ENCODE assay signal across 15 cellular contexts in genomic region chr1:151825811-151826660, GRCh38. TPM values are rescaled to one million over a fixed set of nuclear protein-coding genes. Genes with fewer than 3 reads are reported as not detected.
DNase-seq lines count a peak whose midpoint lies in the region; ATAC-seq and TF ChIP-seq lines count a peak whose summit lies in the region.
"Had no signal": no experiment of that assay in that cellular context is flagged by ENCODE, and none has a peak within 500 bp of the region (broad histone marks: within the 10 kb centered on the region; RNA-seq: fewer than 3 reads in every experiment).

No MANE protein-coding gene starts in this region.

- H3K4me3 Mint-ChIP-seq in T-helper 1 cell treated with Interleukin-12 subunit alpha and Interleukin-12 subunit beta and Interleukin-4 antibody, amounts not matched to agents 30 μg/mL and 1 μg/mL, for 36 hours: no peak overlapping the region
- H3K4me3 Mint-ChIP-seq in stimulated activated effector memory CD8-positive, alpha-beta T cell treated with anti-CD3 and anti-CD28 coated beads, Interleukin-12 subunit alpha, Interleukin-12 subunit beta, amount 100 ng/mL, for 72 hours: peak overlapping the region; percentile 75

- H3K4me1 ChIP-seq in colonic mucosa (peaks cover 4% of the 10 kb centered on the region), SJCRH30 (no peaks in the 10 kb centered on the region), HAP-1 (no peaks in the 10 kb centered on the region)

- no peaks in the 10 kb centered on the region for H3K27me3 Mint-ChIP-seq in T-helper 1 cell treated with Interleukin-12 subunit alpha and Interleukin-12 subunit beta and Interleukin-4 antibody, amounts not matched to agents 30 μg/mL and 1 μg/mL, for 36 hours (ENCODE audit: low read depth)

- no peak for TF ChIP-seq CTCF in colonic mucosa (IDR thresholded peaks at IDR 0.05)

- H3K36me3 ChIP-seq in colonic mucosa (no peaks in the 10 kb centered on the region), SJCRH30 (no peaks in the 10 kb centered on the region), HAP-1 (replicated peaks) (no peaks in the 10 kb centered on the region)

- DNase-seq in T-helper 1 cell: no peak
- DNase-seq in activated CD4-positive, alpha-beta T cell treated with anti-CD3 and anti-CD28 coated beads for 48 hours: peak; percentile 52
- peak; percentile 36 for DNase-seq in colonic mucosa
- DNase-seq in stimulated activated effector memory CD8-positive, alpha-beta T cell treated with anti-CD3 and anti-CD28 coated beads, Interleukin-12 subunit alpha, Interleukin-12 subunit beta, amount 100 ng/mL, for 72 hours (ENCODE audit: low spot score in 2 of 2): no peak
- DNase-seq in SJCRH30: no peak
- no peak for DNase-seq in kidney tubule cell (ENCODE audit: low spot score)
- DNase-seq in HAP-1 (ENCODE audit: low spot score in 2 of 2): no peak
- DNase-seq: DMS 273 treated with DMSO at 0.1 percent for 48 hours, glutamatergic neuron, GOT3, NCI-H2029 had no signal

- no peak overlapping the region for H3K9ac ChIP-seq in colonic mucosa (ENCODE audit: low read depth in 2 of 2, low read length in 2 of 2)
- H3K9ac ChIP-seq: parathyroid adenoma had no signal

- H3K27ac ChIP-seq in colonic mucosa: no peak overlapping the region
- no peak overlapping the region for H3K27ac ChIP-seq in SJCRH30
- H3K27ac ChIP-seq: 22Rv1, parathyroid adenoma had no signal

- peaks cover 49% of the 10 kb centered on the region for H3K4me1 Mint-ChIP-seq in T-helper 1 cell treated with Interleukin-12 subunit alpha and Interleukin-12 subunit beta and Interleukin-4 antibody, amounts not matched to agents 30 μg/mL and 1 μg/mL, for 36 hours (ENCODE audit: low read depth)
- peaks cover 93% of the 10 kb centered on the region for H3K4me1 Mint-ChIP-seq in stimulated activated effector memory CD8-positive, alpha-beta T cell treated with anti-CD3 and anti-CD28 coated beads, Interleukin-12 subunit alpha, Interleukin-12 subunit beta, amount 100 ng/mL, for 72 hours

- ATAC-seq in stimulated activated effector memory CD8-positive, alpha-beta T cell treated with anti-CD3 and anti-CD28 coated beads, Interleukin-12 subunit alpha, Interleukin-12 subunit beta, amount 100 ng/mL, for 72 hours: peak; percentile 20

- in situ Hi-C loops in HAP-1 (cut with MboI; ENCODE audit: low sequenced_read_pairs): no loop called here

- H3K4me3 ChIP-seq in colonic mucosa (no peak overlapping the region), SJCRH30 (no peak overlapping the region), HAP-1 (no peak overlapping the region)

- H3K9me3 Mint-ChIP-seq in T-helper 1 cell treated with Interleukin-12 subunit alpha and Interleukin-12 subunit beta and Interleukin-4 antibody, amounts not matched to agents 30 μg/mL and 1 μg/mL, for 36 hours: no peaks in the 10 kb centered on the region
- no peaks in the 10 kb centered on the region for H3K9me3 Mint-ChIP-seq in stimulated activated effector memory CD8-positive, alpha-beta T cell treated with anti-CD3 and anti-CD28 coated beads, Interleukin-12 subunit alpha, Interleukin-12 subunit beta, amount 100 ng/mL, for 72 hours

- no peaks in the 10 kb centered on the region for H3K36me3 Mint-ChIP-seq in T-helper 1 cell treated with Interleukin-12 subunit alpha and Interleukin-12 subunit beta and Interleukin-4 antibody, amounts not matched to agents 30 μg/mL and 1 μg/mL, for 36 hours (ENCODE audit: low read depth)
- peaks cover 5% of the 10 kb centered on the region for H3K36me3 Mint-ChIP-seq in stimulated activated effector memory CD8-positive, alpha-beta T cell treated with anti-CD3 and anti-CD28 coated beads, Interleukin-12 subunit alpha, Interleukin-12 subunit beta, amount 100 ng/mL, for 72 hours

- intact Hi-C loops in colonic mucosa (cut with DNase I): no loop called here

- H3K27me3 ChIP-seq in colonic mucosa (no peaks in the 10 kb centered on the region), SJCRH30 (no peaks in the 10 kb centered on the region; the same call in 1 of the 2 replicates), HAP-1 (ENCODE audit: low read depth) (no peaks in the 10 kb centered on the region)

- H3K9me3 ChIP-seq in colonic mucosa (no peaks in the 10 kb centered on the region), SJCRH30 (replicated peaks) (no peaks in the 10 kb centered on the region), HAP-1 (no peaks in the 10 kb centered on the region)

- peak overlapping the region; percentile 22 for H3K27ac Mint-ChIP-seq in T-helper 1 cell treated with Interleukin-12 subunit alpha and Interleukin-12 subunit beta and Interleukin-4 antibody, amounts not matched to agents 30 μg/mL and 1 μg/mL, for 36 hours
- H3K27ac Mint-ChIP-seq in stimulated activated effector memory CD8-positive, alpha-beta T cell treated with anti-CD3 and anti-CD28 coated beads, Interleukin-12 subunit alpha, Interleukin-12 subunit beta, amount 100 ng/mL, for 72 hours: peak overlapping the region; percentile 92

RNA-seq across cellular contexts. Expression of gene RORC, which starts 5.6 kb away (rescaled TPM):
- total RNA-seq in colonic mucosa: 10 to 100 TPM; 20.5 to 27.7 TPM
- total RNA-seq in SJCRH30 (2014; rRNA removed; shearing (Covaris generic)): not detected in 2 replicates
- total RNA-seq: lung microvascular endothelial cell had no signal

RNA-seq across cellular contexts. Expression of gene C2CD4D, which starts 13.6 kb away (rescaled TPM):
- 1 to 10 TPM in 1 of 2 donors, under 1 TPM in 1; 0.85 to 1.6 TPM for total RNA-seq in colonic mucosa
- total RNA-seq in SJCRH30 (2014; rRNA removed; shearing (Covaris generic)): 0.08 TPM in 1 of 2 replicates, not detected in the other

RNA-seq across cellular contexts. Expression of gene LINGO4, which starts 20.8 kb away (rescaled TPM):
- total RNA-seq in colonic mucosa: under 1 TPM; 0.12 to 0.13 TPM
- total RNA-seq in SJCRH30 (2014; rRNA removed; shearing (Covaris generic)): not detected in 2 replicates
- total RNA-seq: lung microvascular endothelial cell had no signal

RNA-seq across cellular contexts. Expression of gene THEM5, which starts 27.5 kb away (rescaled TPM):
- total RNA-seq in colonic mucosa: not detected
- total RNA-seq in SJCRH30 (2014; rRNA removed; shearing (Covaris generic)): 0.25 and 0.75 TPM in 2 replicates
- total RNA-seq: lung microvascular endothelial cell had no signal

RNA-seq across cellular contexts. Expression of gene TDRKH, which starts 35.7 kb away (rescaled TPM):
- 1 to 10 TPM; 6.8 to 9.1 TPM for total RNA-seq in colonic mucosa
- total RNA-seq in SJCRH30 (2014; rRNA removed; shearing (Covaris generic)): 3.7 and 6.2 TPM in 2 replicates

Comparison
In these comparisons a context has a peak if more than half of its experiments do, and no peak if none do; other contexts are left out.
1. DNase-seq: peak in activated CD4-positive, alpha-beta T cell treated with anti-CD3 and anti-CD28 coated beads for 48 hours (single experiment) and colonic mucosa (single experiment); none in T-helper 1 cell (0 of 5), stimulated activated effector memory CD8-positive, alpha-beta T cell treated with anti-CD3 and anti-CD28 coated beads, Interleukin-12 subunit alpha, Interleukin-12 subunit beta, amount 100 ng/mL, for 72 hours (0 of 2), SJCRH30 (0 of 2), kidney tubule cell (single experiment) and HAP-1 (0 of 2).
2. RNA of gene RORC, which starts 5.6 kb away (total RNA-seq): 20.5 to 27.7 TPM in colonic mucosa; not detected in SJCRH30; every median in the first group is over 10 times any median in the second.